ENCODE assay signal across 1 cellular context in the genomic region with DNA sequence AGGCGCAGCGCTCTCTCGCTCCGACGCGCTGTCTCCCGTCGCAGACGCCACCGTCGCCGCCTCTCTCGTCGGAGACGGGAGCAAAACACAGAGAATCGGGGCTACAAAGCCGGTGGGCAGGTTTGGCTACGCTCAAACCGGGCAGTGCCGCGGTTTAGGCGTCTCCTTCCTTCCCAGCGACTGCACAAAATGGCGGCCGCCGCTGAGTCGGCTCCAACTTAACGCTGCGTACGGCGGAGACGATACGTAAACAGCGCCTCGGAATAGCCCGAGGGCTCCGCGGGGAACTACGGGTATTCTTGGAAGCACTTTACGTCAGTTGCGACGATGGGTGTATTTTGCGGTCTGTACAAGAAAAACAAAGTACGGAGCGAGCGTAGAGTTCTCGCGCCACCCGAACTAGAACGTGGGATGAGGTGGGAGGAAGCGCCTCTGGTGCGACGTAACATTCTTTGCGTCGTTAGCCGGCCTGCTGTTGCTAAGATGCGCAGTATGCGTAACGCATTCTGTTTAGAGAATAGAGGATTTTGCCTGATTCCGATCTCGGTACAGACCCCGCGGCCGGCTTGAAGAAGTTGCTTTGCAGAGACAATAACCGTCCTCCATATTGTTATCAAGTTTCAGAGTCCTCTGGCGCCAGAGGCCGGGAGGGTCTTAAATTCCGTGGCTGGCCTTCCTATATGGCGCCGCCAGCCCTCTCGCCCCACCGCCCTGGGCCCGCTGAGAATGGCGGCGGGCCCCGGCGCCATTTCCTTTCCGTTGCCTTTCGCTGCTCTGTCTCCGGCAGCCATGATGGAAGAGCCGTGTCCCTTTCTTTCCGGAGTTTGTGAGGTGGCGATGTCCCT.
TF ChIP-seq lines count a peak whose summit lies in the region.

A gene (minus strand): TSS at position 194 of the 845 bp plus-strand sequence.

TF ChIP-seq in HEK293, 187 proteins besides CTCF, POLR2A, EP300 and RAD21 (continued from another document):
- TF ChIP-seq, protein P1, sequence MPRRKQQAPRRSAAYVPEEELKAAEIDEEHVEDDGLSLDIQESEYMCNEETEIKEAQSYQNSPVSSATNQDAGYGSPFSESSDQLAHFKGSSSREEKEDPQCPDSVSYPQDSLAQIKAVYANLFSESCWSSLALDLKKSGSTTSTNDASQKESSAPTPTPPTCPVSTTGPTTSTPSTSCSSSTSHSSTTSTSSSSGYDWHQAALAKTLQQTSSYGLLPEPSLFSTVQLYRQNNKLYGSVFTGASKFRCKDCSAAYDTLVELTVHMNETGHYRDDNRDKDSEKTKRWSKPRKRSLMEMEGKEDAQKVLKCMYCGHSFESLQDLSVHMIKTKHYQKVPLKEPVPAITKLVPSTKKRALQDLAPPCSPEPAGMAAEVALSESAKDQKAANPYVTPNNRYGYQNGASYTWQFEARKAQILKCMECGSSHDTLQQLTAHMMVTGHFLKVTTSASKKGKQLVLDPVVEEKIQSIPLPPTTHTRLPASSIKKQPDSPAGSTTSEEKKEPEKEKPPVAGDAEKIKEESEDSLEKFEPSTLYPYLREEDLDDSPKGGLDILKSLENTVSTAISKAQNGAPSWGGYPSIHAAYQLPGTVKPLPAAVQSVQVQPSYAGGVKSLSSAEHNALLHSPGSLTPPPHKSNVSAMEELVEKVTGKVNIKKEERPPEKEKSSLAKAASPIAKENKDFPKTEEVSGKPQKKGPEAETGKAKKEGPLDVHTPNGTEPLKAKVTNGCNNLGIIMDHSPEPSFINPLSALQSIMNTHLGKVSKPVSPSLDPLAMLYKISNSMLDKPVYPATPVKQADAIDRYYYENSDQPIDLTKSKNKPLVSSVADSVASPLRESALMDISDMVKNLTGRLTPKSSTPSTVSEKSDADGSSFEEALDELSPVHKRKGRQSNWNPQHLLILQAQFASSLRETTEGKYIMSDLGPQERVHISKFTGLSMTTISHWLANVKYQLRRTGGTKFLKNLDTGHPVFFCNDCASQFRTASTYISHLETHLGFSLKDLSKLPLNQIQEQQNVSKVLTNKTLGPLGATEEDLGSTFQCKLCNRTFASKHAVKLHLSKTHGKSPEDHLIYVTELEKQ (tag by site-specific recombination; IDR thresholded peaks at IDR 0.05; ENCODE audit: borderline replicate concordance), result no peak
- TF ChIP-seq ZNF629 (tag by site-specific recombination; IDR thresholded peaks at IDR 0.05), result peak; percentile 82
- TF ChIP-seq ZNF610 (tag by site-specific recombination; IDR thresholded peaks at IDR 0.05; ENCODE audit: borderline replicate concordance), result no peak
- peak; percentile 92 for TF ChIP-seq ZNF335 (tag by site-specific recombination; conservative IDR thresholded peaks at IDR 0.05)
